ENCODE assay signal across 1 cellular context in the genomic region with DNA sequence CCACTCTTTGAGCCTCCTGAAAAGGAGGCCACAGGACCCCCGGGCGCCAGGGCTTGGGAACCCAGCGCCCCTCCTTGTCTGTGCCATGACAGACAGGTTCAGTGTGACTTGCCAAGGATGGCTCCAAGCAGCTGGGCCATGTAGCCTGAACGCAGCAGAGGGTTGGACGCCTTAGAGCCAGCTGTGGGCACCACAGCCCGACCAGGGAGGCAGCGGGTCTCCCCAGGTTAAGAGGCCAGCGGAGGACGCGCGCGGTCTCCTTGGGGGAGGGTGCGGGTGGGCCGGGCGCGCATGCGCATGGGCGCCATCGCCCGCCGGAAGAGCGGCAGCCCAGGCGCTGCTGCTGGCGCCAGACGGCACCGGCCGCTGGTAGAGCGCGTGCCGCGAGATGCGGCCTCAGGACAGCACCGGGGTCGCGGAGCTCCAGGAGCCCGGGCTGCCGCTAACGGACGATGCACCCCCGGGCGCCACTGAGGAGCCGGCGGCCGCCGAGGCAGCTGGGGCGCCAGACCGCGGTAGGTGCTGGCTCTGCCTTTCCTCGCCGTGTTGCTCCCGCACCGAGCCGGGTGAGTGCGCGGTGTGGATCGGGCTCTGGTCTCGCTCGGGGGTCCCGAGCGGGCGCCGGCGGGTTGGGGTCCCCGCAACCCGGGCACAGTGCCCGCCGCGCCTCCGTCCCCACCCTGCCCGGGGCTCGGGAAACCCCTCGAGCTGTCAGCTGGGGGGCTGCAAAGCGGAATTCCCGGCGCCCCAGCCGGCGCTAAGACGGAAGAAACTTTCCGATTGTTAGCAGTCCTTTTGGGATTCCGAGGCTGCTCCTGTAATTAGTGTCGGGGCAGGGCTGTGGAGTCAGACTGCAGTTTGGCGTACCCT.
TF ChIP-seq lines count a peak whose summit lies in the region.

A gene with protein sequence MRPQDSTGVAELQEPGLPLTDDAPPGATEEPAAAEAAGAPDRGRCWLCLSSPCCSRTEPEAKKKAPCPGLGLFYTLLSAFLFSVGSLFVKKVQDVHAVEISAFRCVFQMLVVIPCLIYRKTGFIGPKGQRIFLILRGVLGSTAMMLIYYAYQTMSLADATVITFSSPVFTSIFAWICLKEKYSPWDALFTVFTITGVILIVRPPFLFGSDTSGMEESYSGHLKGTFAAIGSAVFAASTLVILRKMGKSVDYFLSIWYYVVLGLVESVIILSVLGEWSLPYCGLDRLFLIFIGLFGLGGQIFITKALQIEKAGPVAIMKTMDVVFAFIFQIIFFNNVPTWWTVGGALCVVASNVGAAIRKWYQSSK (plus strand): TSS at position 333 of the 870 bp plus-strand sequence. CDS start 56 bp downstream, at position 389.

TF ChIP-seq in HEK293, 187 proteins besides CTCF, POLR2A, EP300 and RAD21 (continued from another document and continues in another):
- TF ChIP-seq, protein P1, sequence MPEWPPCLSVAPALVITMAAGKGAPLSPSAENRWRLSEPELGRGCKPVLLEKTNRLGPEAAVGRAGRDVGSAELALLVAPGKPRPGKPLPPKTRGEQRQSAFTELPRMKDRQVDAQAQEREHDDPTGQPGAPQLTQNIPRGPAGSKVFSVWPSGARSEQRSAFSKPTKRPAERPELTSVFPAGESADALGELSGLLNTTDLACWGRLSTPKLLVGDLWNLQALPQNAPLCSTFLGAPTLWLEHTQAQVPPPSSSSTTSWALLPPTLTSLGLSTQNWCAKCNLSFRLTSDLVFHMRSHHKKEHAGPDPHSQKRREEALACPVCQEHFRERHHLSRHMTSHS (tag by site-specific recombination; IDR thresholded peaks at IDR 0.05) = no peak
- TF ChIP-seq ZNF391 (tag by site-specific recombination; IDR thresholded peaks at IDR 0.05; ENCODE audit: borderline replicate concordance, low read depth) (no peak), OSR2 (tag by site-specific recombination; IDR thresholded peaks at IDR 0.05) (no peak), ZBTB1 (tag by site-specific recombination; IDR thresholded peaks at IDR 0.05) (no peak), GLIS1 (tag by site-specific recombination; IDR thresholded peaks at IDR 0.05) (peak; percentile 55), ZNF239 (tag by site-specific recombination; IDR thresholded peaks at IDR 0.05) (no peak), ZNF140 (tag by site-specific recombination; IDR thresholded peaks at IDR 0.05) (no peak), GLI2 (tag by site-specific recombination; IDR thresholded peaks at IDR 0.05; ENCODE audit: borderline replicate concordance, low read depth) (no peak), ZNF777 (tag by site-specific recombination; IDR thresholded peaks at IDR 0.05; ENCODE audit: borderline replicate concordance) (peak; percentile 63), ZSCAN5A (tag by site-specific recombination; IDR thresholded peaks at IDR 0.05) (0 out of 2 replicates have a peak, but pooled peaks have one; percentile 15), ZNF621 (tag by site-specific recombination; IDR thresholded peaks at IDR 0.05) (no peak), ZNF837 (tag by site-specific recombination; IDR thresholded peaks at IDR 0.05) (no peak), ZNF24 (tag by site-specific recombination; IDR thresholded peaks at IDR 0.05) (no peak), ZBTB20 (tag by site-specific recombination; IDR thresholded peaks at IDR 0.05) (peak; percentile 64; the same call in 1 of the 2 replicates), ZNF521 (tag by site-specific recombination; IDR thresholded peaks at IDR 0.05) (no peak), ZNF416 (tag by site-specific recombination; IDR thresholded peaks at IDR 0.05) (no peak), ZNF785 (tag by site-specific recombination; IDR thresholded peaks at IDR 0.05) (no peak), ZNF600 (tag by site-specific recombination; IDR thresholded peaks at IDR 0.05) (no peak; the same call in none of the 2 replicates), TCF7L2 (IDR thresholded peaks at IDR 0.05; ENCODE audit: borderline replicate concordance, low read depth, low read length) (no peak), PBX3 (CRISPR knock-in tag; IDR thresholded peaks at IDR 0.05) (peak; percentile 78; the same call in 1 of the 2 replicates), ZNF624 (tag by site-specific recombination; IDR thresholded peaks at IDR 0.05) (no peak), ZNF214 (tag by site-specific recombination; IDR thresholded peaks at IDR 0.05; ENCODE audit: borderline replicate concordance) (no peak), ZBTB6 (tag by site-specific recombination; IDR thresholded peaks at IDR 0.05) (0 out of 2 replicates have a peak, but pooled peaks have one; percentile 27), ZSCAN30 (tag by site-specific recombination; IDR thresholded peaks at IDR 0.05) (peak; percentile 97), MEIS1 (CRISPR knock-in tag; IDR thresholded peaks at IDR 0.05; ENCODE audit: borderline replicate concordance) (no peak), YY1 (tag by site-specific recombination; IDR thresholded peaks at IDR 0.05) (peak; percentile 19; the same call in 1 of the 2 replicates), ZNF184 (tag by site-specific recombination; IDR thresholded peaks at IDR 0.05) (no peak), SCRT2 (tag by site-specific recombination; IDR thresholded peaks at IDR 0.05) (0 out of 2 replicates have a peak, but pooled peaks have one; percentile 35), ZNF76 (tag by site-specific recombination; IDR thresholded peaks at IDR 0.05; ENCODE audit: borderline replicate concordance, low read depth) (0 out of 2 replicates have a peak, but pooled peaks have one; percentile 12), ZSCAN4 (tag by site-specific recombination; IDR thresholded peaks at IDR 0.05) (no peak), ZNF223 (tag by site-specific recombination; IDR thresholded peaks at IDR 0.05) (no peak), ZNF670 (tag by site-specific recombination; IDR thresholded peaks at IDR 0.05; ENCODE audit: low read depth) (no peak), ZNF580 (tag by site-specific recombination; IDR thresholded peaks at IDR 0.05) (no peak), ZEB2 (tag by site-specific recombination; IDR thresholded peaks at IDR 0.05) (no peak; the same call in 1 of the 2 replicates), ZNF560 (tag by site-specific recombination; IDR thresholded peaks at IDR 0.05; ENCODE audit: borderline replicate concordance) (no peak), ZFP37 (tag by site-specific recombination; IDR thresholded peaks at IDR 0.05) (no peak), ZNF596 (tag by site-specific recombination; IDR thresholded peaks at IDR 0.05) (peak; percentile 57; the same call in 1 of the 2 replicates), ZNF768 (tag by site-specific recombination; IDR thresholded peaks at IDR 0.05) (no peak), ZNF398 (tag by site-specific recombination; IDR thresholded peaks at IDR 0.05) (no peak), ZNF610 (tag by site-specific recombination; IDR thresholded peaks at IDR 0.05; ENCODE audit: borderline replicate concordance) (no peak), IKZF3 (tag by site-specific recombination; IDR thresholded peaks at IDR 0.05) (no peak)
- TF ChIP-seq, protein P2, sequence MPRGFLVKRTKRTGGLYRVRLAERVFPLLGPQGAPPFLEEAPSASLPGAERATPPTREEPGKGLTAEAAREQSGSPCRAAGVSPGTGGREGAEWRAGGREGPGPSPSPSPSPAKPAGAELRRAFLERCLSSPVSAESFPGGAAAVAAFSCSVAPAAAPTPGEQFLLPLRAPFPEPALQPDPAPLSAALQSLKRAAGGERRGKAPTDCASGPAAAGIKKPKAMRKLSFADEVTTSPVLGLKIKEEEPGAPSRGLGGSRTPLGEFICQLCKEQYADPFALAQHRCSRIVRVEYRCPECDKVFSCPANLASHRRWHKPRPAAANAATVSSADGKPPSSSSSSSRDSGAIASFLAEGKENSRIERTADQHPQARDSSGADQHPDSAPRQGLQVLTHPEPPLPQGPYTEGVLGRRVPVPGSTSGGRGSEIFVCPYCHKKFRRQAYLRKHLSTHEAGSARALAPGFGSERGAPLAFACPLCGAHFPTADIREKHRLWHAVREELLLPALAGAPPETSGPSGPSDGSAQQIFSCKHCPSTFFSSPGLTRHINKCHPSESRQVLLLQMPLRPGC (tag by site-specific recombination; IDR thresholded peaks at IDR 0.05) = no peak
- TF ChIP-seq, protein P3, sequence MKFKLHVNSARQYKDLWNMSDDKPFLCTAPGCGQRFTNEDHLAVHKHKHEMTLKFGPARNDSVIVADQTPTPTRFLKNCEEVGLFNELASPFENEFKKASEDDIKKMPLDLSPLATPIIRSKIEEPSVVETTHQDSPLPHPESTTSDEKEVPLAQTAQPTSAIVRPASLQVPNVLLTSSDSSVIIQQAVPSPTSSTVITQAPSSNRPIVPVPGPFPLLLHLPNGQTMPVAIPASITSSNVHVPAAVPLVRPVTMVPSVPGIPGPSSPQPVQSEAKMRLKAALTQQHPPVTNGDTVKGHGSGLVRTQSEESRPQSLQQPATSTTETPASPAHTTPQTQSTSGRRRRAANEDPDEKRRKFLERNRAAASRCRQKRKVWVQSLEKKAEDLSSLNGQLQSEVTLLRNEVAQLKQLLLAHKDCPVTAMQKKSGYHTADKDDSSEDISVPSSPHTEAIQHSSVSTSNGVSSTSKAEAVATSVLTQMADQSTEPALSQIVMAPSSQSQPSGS (tag by site-specific recombination; IDR thresholded peaks at IDR 0.05; ENCODE audit: low read depth) = no peak
- TF ChIP-seq, protein P4, sequence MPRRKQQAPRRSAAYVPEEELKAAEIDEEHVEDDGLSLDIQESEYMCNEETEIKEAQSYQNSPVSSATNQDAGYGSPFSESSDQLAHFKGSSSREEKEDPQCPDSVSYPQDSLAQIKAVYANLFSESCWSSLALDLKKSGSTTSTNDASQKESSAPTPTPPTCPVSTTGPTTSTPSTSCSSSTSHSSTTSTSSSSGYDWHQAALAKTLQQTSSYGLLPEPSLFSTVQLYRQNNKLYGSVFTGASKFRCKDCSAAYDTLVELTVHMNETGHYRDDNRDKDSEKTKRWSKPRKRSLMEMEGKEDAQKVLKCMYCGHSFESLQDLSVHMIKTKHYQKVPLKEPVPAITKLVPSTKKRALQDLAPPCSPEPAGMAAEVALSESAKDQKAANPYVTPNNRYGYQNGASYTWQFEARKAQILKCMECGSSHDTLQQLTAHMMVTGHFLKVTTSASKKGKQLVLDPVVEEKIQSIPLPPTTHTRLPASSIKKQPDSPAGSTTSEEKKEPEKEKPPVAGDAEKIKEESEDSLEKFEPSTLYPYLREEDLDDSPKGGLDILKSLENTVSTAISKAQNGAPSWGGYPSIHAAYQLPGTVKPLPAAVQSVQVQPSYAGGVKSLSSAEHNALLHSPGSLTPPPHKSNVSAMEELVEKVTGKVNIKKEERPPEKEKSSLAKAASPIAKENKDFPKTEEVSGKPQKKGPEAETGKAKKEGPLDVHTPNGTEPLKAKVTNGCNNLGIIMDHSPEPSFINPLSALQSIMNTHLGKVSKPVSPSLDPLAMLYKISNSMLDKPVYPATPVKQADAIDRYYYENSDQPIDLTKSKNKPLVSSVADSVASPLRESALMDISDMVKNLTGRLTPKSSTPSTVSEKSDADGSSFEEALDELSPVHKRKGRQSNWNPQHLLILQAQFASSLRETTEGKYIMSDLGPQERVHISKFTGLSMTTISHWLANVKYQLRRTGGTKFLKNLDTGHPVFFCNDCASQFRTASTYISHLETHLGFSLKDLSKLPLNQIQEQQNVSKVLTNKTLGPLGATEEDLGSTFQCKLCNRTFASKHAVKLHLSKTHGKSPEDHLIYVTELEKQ (tag by site-specific recombination; IDR thresholded peaks at IDR 0.05; ENCODE audit: borderline replicate concordance) = no peak; the same call in 1 of the 2 replicates
